Comparison of ENCODE assay signal across 1 cellular context in the genomic region with DNA sequence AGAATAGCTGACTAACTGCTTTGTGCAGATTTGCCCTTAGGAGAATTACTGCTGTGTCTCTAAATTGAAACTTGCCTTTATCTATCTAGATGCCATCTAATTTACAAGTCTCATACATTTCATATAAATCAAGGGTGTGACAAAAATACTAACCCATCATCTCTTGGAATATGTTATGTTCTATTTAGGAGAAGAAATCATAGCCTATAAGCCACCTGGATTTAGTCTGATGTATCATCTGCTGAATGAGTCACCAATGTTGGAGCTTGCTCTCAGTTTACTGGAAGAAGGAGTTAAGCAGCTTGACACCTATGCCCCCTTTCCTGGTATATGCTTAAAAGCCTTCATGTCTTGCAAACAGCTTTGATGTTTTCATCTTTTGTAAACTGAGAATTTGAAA.
TF ChIP-seq lines count a peak whose summit lies in the region.

No MANE protein-coding gene starts in this region.

TF ChIP-seq in GM23338, 12 proteins besides CTCF, POLR2A, EP300 and RAD21:
- TF ChIP-seq, protein P1, sequence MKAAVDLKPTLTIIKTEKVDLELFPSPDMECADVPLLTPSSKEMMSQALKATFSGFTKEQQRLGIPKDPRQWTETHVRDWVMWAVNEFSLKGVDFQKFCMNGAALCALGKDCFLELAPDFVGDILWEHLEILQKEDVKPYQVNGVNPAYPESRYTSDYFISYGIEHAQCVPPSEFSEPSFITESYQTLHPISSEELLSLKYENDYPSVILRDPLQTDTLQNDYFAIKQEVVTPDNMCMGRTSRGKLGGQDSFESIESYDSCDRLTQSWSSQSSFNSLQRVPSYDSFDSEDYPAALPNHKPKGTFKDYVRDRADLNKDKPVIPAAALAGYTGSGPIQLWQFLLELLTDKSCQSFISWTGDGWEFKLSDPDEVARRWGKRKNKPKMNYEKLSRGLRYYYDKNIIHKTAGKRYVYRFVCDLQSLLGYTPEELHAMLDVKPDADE (IDR thresholded peaks at IDR 0.05) = no peak
- no peak for TF ChIP-seq ZNF331 (CRISPR knock-in tag; IDR thresholded peaks at IDR 0.05; ENCODE audit: low read depth)
